29 cellular contexts compared by ENCODE assay signal in genomic region chr18:10405014-10405493, GRCh38. TPM values are rescaled to one million over a fixed set of nuclear protein-coding genes. Genes with fewer than 3 reads are reported as not detected.
DNase-seq lines count a peak whose midpoint lies in the region; ATAC-seq, FAIRE-seq and TF ChIP-seq lines count a peak whose summit lies in the region.
"Had no signal": no experiment of that assay in that cellular context is flagged by ENCODE, and none has a peak within 500 bp of the region (broad histone marks: within the 10 kb centered on the region; RNA-seq: fewer than 3 reads in every experiment).

No MANE protein-coding gene starts in this region.

- no peak overlapping the region for H2AFZ ChIP-seq in osteoblast (ENCODE audit: low read length)

- no peaks in the 10 kb centered on the region for H4K20me1 ChIP-seq in osteoblast (ENCODE audit: insufficient read depth, low read length)

- H3K4me1 ChIP-seq in adipocyte (ENCODE audit: control insufficient read depth, insufficient read depth, low read length) (peaks cover 19% of the 10 kb centered on the region), right cardiac atrium (ENCODE audit: control insufficient read depth, insufficient read depth, low read length) (peaks cover 3% of the 10 kb centered on the region), osteoblast (ENCODE audit: insufficient read depth, low read length) (no peaks in the 10 kb centered on the region), transverse colon (no peaks in the 10 kb centered on the region)
- H3K4me1 ChIP-seq: colonic mucosa had no signal

- no peaks in the 10 kb centered on the region for H3K79me2 ChIP-seq in osteoblast (ENCODE audit: insufficient read depth, low read length)

- H3K4me2 ChIP-seq in osteoblast (ENCODE audit: insufficient read depth, low read length) = no peak overlapping the region

- peak; percentile 45 for DNase-seq in NCI-H146 treated with DMSO at 0.1 percent for 48 hours (lab: John Stamatoyannopoulos, UW; ENCODE audit: unreplicated experiment)
- no peak for DNase-seq in adipocyte (ENCODE audit: low read depth)
- DNase-seq in right cardiac atrium = peak; percentile 26 to 62 (median 57)
- DNase-seq in osteoblast (ENCODE audit: insufficient read length, low spot score, missing footprints) = peak; percentile 78
- no peak for DNase-seq in RKO (ENCODE audit: low spot score)
- DNase-seq in activated naive CD4-positive, alpha-beta T cell treated with anti-CD3 and anti-CD28 coated beads, Interleukin-2, amount 10 ng/mL, durations not matched to agents 7 days and 5 days = no peak
- no peak for DNase-seq in HTR-8/SVneo (ENCODE audit: insufficient read length, low spot score)
- no peak for DNase-seq in transverse colon
- DNase-seq: activated CD4-positive, alpha-beta T cell treated with anti-CD3 and anti-CD28 coated beads, Interleukin-2, amount 10 ng/mL, durations not matched to agents 7 days and 5 days; activated naive CD4-positive, alpha-beta T cell treated with Interleukin-2 at 50 U/mL for 16 hours; activated T-cell treated with anti-CD3 and anti-CD28 coated beads, Interleukin-2, amount 50 U/mL, for 48 hours; amniotic stem cell; CD8-positive, alpha-beta T cell; colonic mucosa; DMS 273 treated with DMSO at 0.1 percent for 48 hours; glutamatergic neuron; KBM-7; left cardiac atrium; MM.1S; naive thymus-derived CD8-positive, alpha-beta T cell; NCI-H1436 treated with DMSO at 0.1 percent for 48 hours; NCI-H510A; pancreas; sigmoid colon; stomach; upper lobe of left lung had no signal

- no peaks in the 10 kb centered on the region for H3K36me3 ChIP-seq in adipocyte (ENCODE audit: control insufficient read depth, insufficient read depth, low read length, severe bottlenecking)
- no peaks in the 10 kb centered on the region for H3K36me3 ChIP-seq in osteoblast (ENCODE audit: insufficient read depth, low read length)
- H3K36me3 ChIP-seq in transverse colon = no peaks in the 10 kb centered on the region
- H3K36me3 ChIP-seq: colonic mucosa, esophagus muscularis mucosa, pancreas, sigmoid colon, stomach, upper lobe of left lung had no signal

- no peaks in the 10 kb centered on the region for H3K9me3 ChIP-seq in adipocyte (ENCODE audit: control insufficient read depth, low read length)
- H3K9me3 ChIP-seq in right cardiac atrium (ENCODE audit: control insufficient read depth, low read length) = no peaks in the 10 kb centered on the region
- no peaks in the 10 kb centered on the region for H3K9me3 ChIP-seq in osteoblast (ENCODE audit: low read depth, low read length)
- H3K9me3 ChIP-seq in transverse colon = no peaks in the 10 kb centered on the region
- H3K9me3 ChIP-seq: colonic mucosa, esophagus muscularis mucosa, pancreas, sigmoid colon, stomach, upper lobe of left lung had no signal

- no peak for TF ChIP-seq POLR2A in transverse colon (IDR thresholded peaks at IDR 0.05)

- H3K36me3 Mint-ChIP-seq in activated naive CD4-positive, alpha-beta T cell treated with anti-CD3 and anti-CD28 coated beads, Interleukin-2, amount 10 ng/mL, durations not matched to agents 7 days and 5 days = no peaks in the 10 kb centered on the region
- H3K36me3 Mint-ChIP-seq: CD8-positive, alpha-beta T cell; naive thymus-derived CD8-positive, alpha-beta T cell had no signal

- H3K27me3 ChIP-seq in adipocyte (replicated peaks; ENCODE audit: control insufficient read depth, insufficient read depth, low read length) (no peaks in the 10 kb centered on the region), right cardiac atrium (ENCODE audit: control insufficient read depth, insufficient read depth) (no peaks in the 10 kb centered on the region), osteoblast (ENCODE audit: insufficient read depth, low read length) (peaks cover 11% of the 10 kb centered on the region), transverse colon (no peaks in the 10 kb centered on the region)
- H3K27me3 ChIP-seq: colonic mucosa, pancreas, stomach, upper lobe of left lung had no signal

- CTCF ChIA-PET in activated naive CD4-positive, alpha-beta T cell treated with anti-CD3 and anti-CD28 coated beads, Interleukin-2, amount 10 ng/mL, durations not matched to agents 7 days and 5 days (lab: Charles Lee) = no interaction called here

- no peak overlapping the region for H3K27ac Mint-ChIP-seq in activated naive CD4-positive, alpha-beta T cell treated with anti-CD3 and anti-CD28 coated beads, Interleukin-2, amount 10 ng/mL, durations not matched to agents 7 days and 5 days
- H3K27ac Mint-ChIP-seq: activated CD4-positive, alpha-beta T cell treated with anti-CD3 and anti-CD28 coated beads, Interleukin-2, amount 10 ng/mL, durations not matched to agents 7 days and 5 days; CD8-positive, alpha-beta T cell; naive thymus-derived CD8-positive, alpha-beta T cell had no signal

- H3K4me1 Mint-ChIP-seq in activated naive CD4-positive, alpha-beta T cell treated with anti-CD3 and anti-CD28 coated beads, Interleukin-2, amount 10 ng/mL, durations not matched to agents 7 days and 5 days = no peaks in the 10 kb centered on the region

- peak overlapping the region; percentile 48 for H3K9ac ChIP-seq in adipocyte (ENCODE audit: low read length)

- no peak overlapping the region for H3K27ac ChIP-seq in right cardiac atrium (ENCODE audit: low read length)
- H3K27ac ChIP-seq in osteoblast (ENCODE audit: low read depth, low read length) = no peak overlapping the region
- no peak overlapping the region for H3K27ac ChIP-seq in transverse colon
- H3K27ac ChIP-seq: colonic mucosa, pancreas, upper lobe of left lung had no signal

- no peak overlapping the region for H3K4me3 Mint-ChIP-seq in activated naive CD4-positive, alpha-beta T cell treated with anti-CD3 and anti-CD28 coated beads, Interleukin-2, amount 10 ng/mL, durations not matched to agents 7 days and 5 days
- H3K4me3 Mint-ChIP-seq: activated CD4-positive, alpha-beta T cell treated with anti-CD3 and anti-CD28 coated beads, Interleukin-2, amount 10 ng/mL, durations not matched to agents 7 days and 5 days; CD8-positive, alpha-beta T cell; naive thymus-derived CD8-positive, alpha-beta T cell had no signal

- H3K4me3 ChIP-seq in adipocyte (ENCODE audit: low read length) (peak overlapping the region; percentile 78), right cardiac atrium (ENCODE audit: low read length) (no peak overlapping the region), osteoblast (ENCODE audit: insufficient read depth, low read length) (no peak overlapping the region), transverse colon (no peak overlapping the region)
- H3K4me3 ChIP-seq: colonic mucosa, esophagus muscularis mucosa, pancreas, sigmoid colon, stomach, upper lobe of left lung had no signal

- TF ChIP-seq CTCF in osteoblast (IDR thresholded peaks at IDR 0.05; ENCODE audit: extremely low read depth, low read depth, low read length) (no peak), transverse colon (IDR thresholded peaks at IDR 0.05) (no peak)

- 35% methylated on average over 10 of the region's 10 CpGs for WGBS in right cardiac atrium
- 51 to 66% methylated on average over 9 to 10 of the region's 10 CpGs for WGBS in transverse colon (ENCODE audit: low coverage in 1 of 2), 2 donors

- no peak for TF ChIP-seq EP300 in transverse colon (IDR thresholded peaks at IDR 0.05; ENCODE audit: low read depth)

- H3K27me3 Mint-ChIP-seq in activated naive CD4-positive, alpha-beta T cell treated with anti-CD3 and anti-CD28 coated beads, Interleukin-2, amount 10 ng/mL, durations not matched to agents 7 days and 5 days = peaks cover 18% of the 10 kb centered on the region

- intact Hi-C loops in right cardiac atrium (cut with DNase I) (no loop called here), transverse colon (cut with DNase I; ENCODE audit: low total_unique reads) (no loop called here)

- FAIRE-seq in HTR-8/SVneo (lab: Jason Lieb, UNC) = no peak
- FAIRE-seq: bronchial epithelial cell, pancreas, RCC 7860 had no signal

- H3K9me3 Mint-ChIP-seq in activated naive CD4-positive, alpha-beta T cell treated with anti-CD3 and anti-CD28 coated beads, Interleukin-2, amount 10 ng/mL, durations not matched to agents 7 days and 5 days = no peaks in the 10 kb centered on the region
- H3K9me3 Mint-ChIP-seq: activated CD4-positive, alpha-beta T cell treated with anti-CD3 and anti-CD28 coated beads, Interleukin-2, amount 10 ng/mL, durations not matched to agents 7 days and 5 days; CD8-positive, alpha-beta T cell; naive thymus-derived CD8-positive, alpha-beta T cell had no signal

- in situ Hi-C loops in transverse colon (cut with MboI; ENCODE audit: low pct_ligation_motif_present in 1 of 4, low pct_unique_long_range_greater_than_20kb in 1 of 4, low sequenced_read_pairs in 3 of 4) = loop anchor here in 1 of 4 donors (25.0 kb wide), 1 partner anchor 107 kb away; no protein-coding TSS in a partner anchor

- peak; percentile 54 to 68 for ATAC-seq in right cardiac atrium
- ATAC-seq: CD8-positive, alpha-beta T cell; naive thymus-derived CD8-positive, alpha-beta T cell; pancreas had no signal

RNA-seq across cellular contexts. Expression of gene APCDD1, which starts 49.4 kb away (rescaled TPM):
- total RNA-seq in right cardiac atrium (10 to 100 TPM; 31.4 to 76.1 (median 49.9) TPM), osteoblast (1.8 and 3.3 TPM in 2 replicates), transverse colon (10 to 100 TPM in 1 of 4 donors, 1 to 10 TPM in 3; 2.6 to 10.8 (median 8.3) TPM)
- 18.2 TPM for polyA plus RNA-seq in right cardiac atrium
- total RNA-seq: activated CD4-positive, alpha-beta T cell treated with anti-CD3 and anti-CD28 coated beads, Interleukin-2, amount 10 ng/mL, durations not matched to agents 7 days and 5 days; CD8-positive, alpha-beta T cell; naive thymus-derived CD8-positive, alpha-beta T cell had no signal
- polyA plus RNA-seq: naive thymus-derived CD8-positive, alpha-beta T cell had no signal

Comparison
In these comparisons a context has a peak if more than half of its experiments do, and no peak if none do; other contexts are left out.
1. DNase-seq: peak in NCI-H146 treated with DMSO at 0.1 percent for 48 hours (single experiment), right cardiac atrium (3 of 3) and osteoblast (single experiment); none in adipocyte (single experiment), RKO (single experiment), activated naive CD4-positive, alpha-beta T cell treated with anti-CD3 and anti-CD28 coated beads, Interleukin-2, amount 10 ng/mL, durations not matched to agents 7 days and 5 days (single experiment), HTR-8/SVneo (single experiment) and transverse colon (single experiment).